In the genomic region with DNA sequence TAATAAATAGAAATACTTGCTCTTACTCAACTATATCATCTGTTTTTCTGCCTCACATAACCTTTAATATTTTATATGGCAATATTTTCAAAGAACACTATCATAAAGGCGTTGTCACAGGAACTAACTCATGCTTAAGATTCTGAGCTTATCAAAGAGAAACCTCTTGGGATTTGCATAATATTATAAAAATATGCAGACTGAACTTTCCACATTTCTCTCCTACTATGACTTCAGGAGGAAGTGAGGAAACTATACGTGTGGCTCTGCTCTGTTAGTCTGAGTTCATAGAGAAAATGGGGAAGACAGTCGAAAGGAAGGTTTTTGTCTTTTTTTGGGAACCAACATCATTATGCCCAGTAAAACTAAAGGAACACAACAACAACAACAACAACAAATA, we compare ENCODE assay signal across 20 cellular contexts.
DNase-seq lines count a peak whose midpoint lies in the region; ATAC-seq and TF ChIP-seq lines count a peak whose summit lies in the region.
"Had no signal": no experiment of that assay in that cellular context is flagged by ENCODE, and none has a peak within 500 bp of the region (broad histone marks: within the 10 kb centered on the region; RNA-seq: fewer than 3 reads in every experiment).

No MANE protein-coding gene starts in this region.

- TF ChIP-seq CTCF in A673 (conservative IDR thresholded peaks at IDR 0.05; ENCODE audit: low read depth, low read length) (no peak), fibroblast of the aortic adventitia (IDR thresholded peaks at IDR 0.05; ENCODE audit: insufficient read depth, low read length) (no peak), psoas muscle (IDR thresholded peaks at IDR 0.05) (no peak)

- H3K4me1 ChIP-seq in A673 (ENCODE audit: insufficient read depth, low read length, poor library complexity, severe bottlenecking) (no peaks in the 10 kb centered on the region), psoas muscle (no peaks in the 10 kb centered on the region)
- H3K4me1 ChIP-seq: BE2C, Caco-2 had no signal

- H3K9me3 ChIP-seq in A673 (ENCODE audit: low read depth, low read length, poor library complexity, severe bottlenecking) (no peaks in the 10 kb centered on the region), SK-N-MC (ENCODE audit: low read depth, low read length) (no peaks in the 10 kb centered on the region), psoas muscle (no peaks in the 10 kb centered on the region)
- H3K9me3 ChIP-seq: BE2C, Caco-2 had no signal

- BruUV-seq in A673 (replicated peaks; lab: Mats Ljungman, UMichigan): no TSS peak

- DNase-seq in A673 (ENCODE audit: low spot score) (peak; percentile 5), GDM1 (lab: John Stamatoyannopoulos, UW) (peak; percentile 37), SK-N-MC (ENCODE audit: low read depth, low spot score) (peak; percentile 47), fibroblast of the aortic adventitia (ENCODE audit: low read depth) (peak; percentile 35), psoas muscle (no peak), AG20443 (ENCODE audit: low spot score) (no peak)
- DNase-seq: BE2C; Caco-2; CD4-positive, alpha-beta T cell; DND-41; Kasumi-1; NCI-H1092; NCI-H1436 treated with DMSO at 0.1 percent for 48 hours; NCI-H1930; NCI-H510A; OCI-M1; T-cell had no signal

- H3K27ac ChIP-seq in A673 (ENCODE audit: low read depth, low read length, poor library complexity, severe bottlenecking): no peak overlapping the region
- peak overlapping the region; percentile 85 for H3K27ac ChIP-seq in SK-N-MC
- H3K27ac ChIP-seq in psoas muscle: no peak overlapping the region

- POLR2A ChIA-PET in A673 (lab: Charles Lee; ENCODE audit: low non-redundant PET): no interaction called here

- intact Hi-C loops in A673 (cut with micrococcal nuclease; ENCODE audit: unreplicated experiment): no loop called here
- intact Hi-C loops in psoas muscle (cut with DNase I): no loop called here

- WGBS in psoas muscle, 3 donors: 66 to 74% (median 69%) methylated on average over 3 of the region's 3 CpGs

- H3K4me3 ChIP-seq in A673 (ENCODE audit: low read depth, low read length, poor library complexity, severe bottlenecking) (no peak overlapping the region), SK-N-MC (peak overlapping the region; percentile 48), fibroblast of the aortic adventitia (ENCODE audit: low read depth, low read length) (no peak overlapping the region), psoas muscle (no peak overlapping the region)

- H3K27me3 ChIP-seq in A673 (replicated peaks; ENCODE audit: insufficient read depth, low read depth, low read length, poor library complexity) (peaks cover 4% of the 10 kb centered on the region), psoas muscle (ENCODE audit: insufficient read depth in 3 of 3, low read length in 2 of 3) (no peaks in the 10 kb centered on the region)
- H3K27me3 ChIP-seq: BE2C had no signal

- CTCF ChIA-PET in A673 (lab: Charles Lee): no interaction called here

- H3K9ac ChIP-seq in SK-N-MC (ENCODE audit: insufficient read length): peak overlapping the region; percentile 31

- ATAC-seq in GM21717 (IDR thresholded peaks at IDR 0.05; ENCODE audit: unreplicated experiment) (no peak), psoas muscle (no peak), GM18867 (IDR thresholded peaks at IDR 0.05; ENCODE audit: unreplicated experiment) (no peak)
- ATAC-seq: HCT116, T-cell had no signal

- H3K36me3 ChIP-seq in A673 (ENCODE audit: insufficient read depth, low read length, poor library complexity, severe bottlenecking) (no peaks in the 10 kb centered on the region), SK-N-MC (ENCODE audit: insufficient read depth, low read length) (no peaks in the 10 kb centered on the region), psoas muscle (ENCODE audit: insufficient read depth in 1 of 2, low read depth in 1 of 2) (no peaks in the 10 kb centered on the region)
- H3K36me3 ChIP-seq: BE2C had no signal

Comparison
In these comparisons a context has a peak if more than half of its experiments do, and no peak if none do; other contexts are left out.
1. DNase-seq: peak in A673 (single experiment), GDM1 (single experiment), SK-N-MC (single experiment) and fibroblast of the aortic adventitia (single experiment); none in psoas muscle (0 of 2) and AG20443 (single experiment).